Comparison of ENCODE assay signal across 1 cellular context in the genomic region with DNA sequence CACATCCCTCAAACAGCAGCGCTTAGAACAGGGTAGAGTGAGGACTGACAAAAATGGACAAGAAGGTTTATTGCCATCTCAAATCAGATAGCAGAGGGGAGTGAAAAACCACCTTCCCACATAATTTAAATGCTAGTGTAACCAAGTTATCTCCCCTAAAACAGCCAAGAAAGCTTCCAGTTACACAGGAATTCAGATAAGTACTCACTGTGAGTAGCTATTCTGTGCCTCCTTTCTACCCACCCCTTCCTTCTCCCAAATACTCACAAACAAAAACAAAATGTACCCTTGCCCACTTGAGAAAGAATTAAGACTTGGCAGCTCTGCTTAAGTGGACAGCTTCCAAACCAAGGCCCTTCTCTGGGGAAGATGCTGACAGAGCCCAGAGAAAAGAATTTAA.
TF ChIP-seq lines count a peak whose summit lies in the region.

No MANE protein-coding gene starts in this region.

TF ChIP-seq in K562, 482 proteins besides CTCF, POLR2A, EP300 and RAD21 (continued from another document and continues in another):
- TF ChIP-seq, protein P1, sequence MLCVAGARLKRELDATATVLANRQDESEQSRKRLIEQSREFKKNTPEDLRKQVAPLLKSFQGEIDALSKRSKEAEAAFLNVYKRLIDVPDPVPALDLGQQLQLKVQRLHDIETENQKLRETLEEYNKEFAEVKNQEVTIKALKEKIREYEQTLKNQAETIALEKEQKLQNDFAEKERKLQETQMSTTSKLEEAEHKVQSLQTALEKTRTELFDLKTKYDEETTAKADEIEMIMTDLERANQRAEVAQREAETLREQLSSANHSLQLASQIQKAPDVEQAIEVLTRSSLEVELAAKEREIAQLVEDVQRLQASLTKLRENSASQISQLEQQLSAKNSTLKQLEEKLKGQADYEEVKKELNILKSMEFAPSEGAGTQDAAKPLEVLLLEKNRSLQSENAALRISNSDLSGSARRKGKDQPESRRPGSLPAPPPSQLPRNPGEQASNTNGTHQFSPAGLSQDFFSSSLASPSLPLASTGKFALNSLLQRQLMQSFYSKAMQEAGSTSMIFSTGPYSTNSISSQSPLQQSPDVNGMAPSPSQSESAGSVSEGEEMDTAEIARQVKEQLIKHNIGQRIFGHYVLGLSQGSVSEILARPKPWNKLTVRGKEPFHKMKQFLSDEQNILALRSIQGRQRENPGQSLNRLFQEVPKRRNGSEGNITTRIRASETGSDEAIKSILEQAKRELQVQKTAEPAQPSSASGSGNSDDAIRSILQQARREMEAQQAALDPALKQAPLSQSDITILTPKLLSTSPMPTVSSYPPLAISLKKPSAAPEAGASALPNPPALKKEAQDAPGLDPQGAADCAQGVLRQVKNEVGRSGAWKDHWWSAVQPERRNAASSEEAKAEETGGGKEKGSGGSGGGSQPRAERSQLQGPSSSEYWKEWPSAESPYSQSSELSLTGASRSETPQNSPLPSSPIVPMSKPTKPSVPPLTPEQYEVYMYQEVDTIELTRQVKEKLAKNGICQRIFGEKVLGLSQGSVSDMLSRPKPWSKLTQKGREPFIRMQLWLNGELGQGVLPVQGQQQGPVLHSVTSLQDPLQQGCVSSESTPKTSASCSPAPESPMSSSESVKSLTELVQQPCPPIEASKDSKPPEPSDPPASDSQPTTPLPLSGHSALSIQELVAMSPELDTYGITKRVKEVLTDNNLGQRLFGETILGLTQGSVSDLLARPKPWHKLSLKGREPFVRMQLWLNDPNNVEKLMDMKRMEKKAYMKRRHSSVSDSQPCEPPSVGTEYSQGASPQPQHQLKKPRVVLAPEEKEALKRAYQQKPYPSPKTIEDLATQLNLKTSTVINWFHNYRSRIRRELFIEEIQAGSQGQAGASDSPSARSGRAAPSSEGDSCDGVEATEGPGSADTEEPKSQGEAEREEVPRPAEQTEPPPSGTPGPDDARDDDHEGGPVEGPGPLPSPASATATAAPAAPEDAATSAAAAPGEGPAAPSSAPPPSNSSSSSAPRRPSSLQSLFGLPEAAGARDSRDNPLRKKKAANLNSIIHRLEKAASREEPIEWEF (CRISPR knock-in tag; IDR thresholded peaks at IDR 0.05) = no peak
- TF ChIP-seq, protein P2, sequence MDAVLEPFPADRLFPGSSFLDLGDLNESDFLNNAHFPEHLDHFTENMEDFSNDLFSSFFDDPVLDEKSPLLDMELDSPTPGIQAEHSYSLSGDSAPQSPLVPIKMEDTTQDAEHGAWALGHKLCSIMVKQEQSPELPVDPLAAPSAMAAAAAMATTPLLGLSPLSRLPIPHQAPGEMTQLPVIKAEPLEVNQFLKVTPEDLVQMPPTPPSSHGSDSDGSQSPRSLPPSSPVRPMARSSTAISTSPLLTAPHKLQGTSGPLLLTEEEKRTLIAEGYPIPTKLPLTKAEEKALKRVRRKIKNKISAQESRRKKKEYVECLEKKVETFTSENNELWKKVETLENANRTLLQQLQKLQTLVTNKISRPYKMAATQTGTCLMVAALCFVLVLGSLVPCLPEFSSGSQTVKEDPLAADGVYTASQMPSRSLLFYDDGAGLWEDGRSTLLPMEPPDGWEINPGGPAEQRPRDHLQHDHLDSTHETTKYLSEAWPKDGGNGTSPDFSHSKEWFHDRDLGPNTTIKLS (IDR thresholded peaks at IDR 0.05; ENCODE audit: borderline replicate concordance, low read depth) = no peak
- TF ChIP-seq RAD51 (IDR thresholded peaks at IDR 0.05; ENCODE audit: borderline replicate concordance, low read depth) (no peak), SMARCA5 (IDR thresholded peaks at IDR 0.05) (no peak), NR2C1 (IDR thresholded peaks at IDR 0.05) (no peak), NR2C1 (tag; IDR thresholded peaks at IDR 0.05) (no peak), HDAC3 (IDR thresholded peaks at IDR 0.05; ENCODE audit: borderline replicate concordance, partially characterized antibody) (no peak), ZNF695 (CRISPR knock-in tag; IDR thresholded peaks at IDR 0.05) (no peak), SRSF1 (IDR thresholded peaks at IDR 0.05; ENCODE audit: low read depth, low read length) (no peak), SRSF7 (optimal IDR thresholded peaks at IDR 0.05; ENCODE audit: low read depth, low read length) (no peak), ATF7 (IDR thresholded peaks at IDR 0.05) (no peak), HDAC1 (IDR thresholded peaks at IDR 0.05) (peak in 1 of 2 experiments; percentile 42; a peak in 1 of 4 replicates), KDM2B (CRISPR knock-in tag; IDR thresholded peaks at IDR 0.05) (no peak), SRSF9 (IDR thresholded peaks at IDR 0.05; ENCODE audit: borderline replicate concordance, low read depth, low read length) (no peak), ZNF444 (CRISPR knock-in tag; IDR thresholded peaks at IDR 0.05) (no peak), ZNF384 (IDR thresholded peaks at IDR 0.05; ENCODE audit: low read depth, low read length) (no peak), SMARCE1 (IDR thresholded peaks at IDR 0.05) (peak; percentile 66; the same call in 1 of the 2 replicates), PTRF (tag; IDR thresholded peaks at IDR 0.05) (no peak), ZNF253 (CRISPR knock-in tag; conservative IDR thresholded peaks at IDR 0.05) (no peak), ZNF146 (CRISPR knock-in tag; IDR thresholded peaks at IDR 0.05; ENCODE audit: unreplicated experiment) (no peak), BHLHE40 (IDR thresholded peaks at IDR 0.05; ENCODE audit: low read length) (0 out of 2 replicates have a peak, but pooled peaks have one; percentile 11), ZNF830 (CRISPR knock-in tag; IDR thresholded peaks at IDR 0.05) (no peak), XRCC3 (IDR thresholded peaks at IDR 0.05) (no peak), ZFPM2 (CRISPR knock-in tag; IDR thresholded peaks at IDR 0.05) (no peak), CBFB (CRISPR knock-in tag; IDR thresholded peaks at IDR 0.05) (no peak)
- TF ChIP-seq, protein P3, sequence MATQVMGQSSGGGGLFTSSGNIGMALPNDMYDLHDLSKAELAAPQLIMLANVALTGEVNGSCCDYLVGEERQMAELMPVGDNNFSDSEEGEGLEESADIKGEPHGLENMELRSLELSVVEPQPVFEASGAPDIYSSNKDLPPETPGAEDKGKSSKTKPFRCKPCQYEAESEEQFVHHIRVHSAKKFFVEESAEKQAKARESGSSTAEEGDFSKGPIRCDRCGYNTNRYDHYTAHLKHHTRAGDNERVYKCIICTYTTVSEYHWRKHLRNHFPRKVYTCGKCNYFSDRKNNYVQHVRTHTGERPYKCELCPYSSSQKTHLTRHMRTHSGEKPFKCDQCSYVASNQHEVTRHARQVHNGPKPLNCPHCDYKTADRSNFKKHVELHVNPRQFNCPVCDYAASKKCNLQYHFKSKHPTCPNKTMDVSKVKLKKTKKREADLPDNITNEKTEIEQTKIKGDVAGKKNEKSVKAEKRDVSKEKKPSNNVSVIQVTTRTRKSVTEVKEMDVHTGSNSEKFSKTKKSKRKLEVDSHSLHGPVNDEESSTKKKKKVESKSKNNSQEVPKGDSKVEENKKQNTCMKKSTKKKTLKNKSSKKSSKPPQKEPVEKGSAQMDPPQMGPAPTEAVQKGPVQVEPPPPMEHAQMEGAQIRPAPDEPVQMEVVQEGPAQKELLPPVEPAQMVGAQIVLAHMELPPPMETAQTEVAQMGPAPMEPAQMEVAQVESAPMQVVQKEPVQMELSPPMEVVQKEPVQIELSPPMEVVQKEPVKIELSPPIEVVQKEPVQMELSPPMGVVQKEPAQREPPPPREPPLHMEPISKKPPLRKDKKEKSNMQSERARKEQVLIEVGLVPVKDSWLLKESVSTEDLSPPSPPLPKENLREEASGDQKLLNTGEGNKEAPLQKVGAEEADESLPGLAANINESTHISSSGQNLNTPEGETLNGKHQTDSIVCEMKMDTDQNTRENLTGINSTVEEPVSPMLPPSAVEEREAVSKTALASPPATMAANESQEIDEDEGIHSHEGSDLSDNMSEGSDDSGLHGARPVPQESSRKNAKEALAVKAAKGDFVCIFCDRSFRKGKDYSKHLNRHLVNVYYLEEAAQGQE (CRISPR knock-in tag; IDR thresholded peaks at IDR 0.05; ENCODE audit: low read depth) = no peak
- TF ChIP-seq, protein P4, sequence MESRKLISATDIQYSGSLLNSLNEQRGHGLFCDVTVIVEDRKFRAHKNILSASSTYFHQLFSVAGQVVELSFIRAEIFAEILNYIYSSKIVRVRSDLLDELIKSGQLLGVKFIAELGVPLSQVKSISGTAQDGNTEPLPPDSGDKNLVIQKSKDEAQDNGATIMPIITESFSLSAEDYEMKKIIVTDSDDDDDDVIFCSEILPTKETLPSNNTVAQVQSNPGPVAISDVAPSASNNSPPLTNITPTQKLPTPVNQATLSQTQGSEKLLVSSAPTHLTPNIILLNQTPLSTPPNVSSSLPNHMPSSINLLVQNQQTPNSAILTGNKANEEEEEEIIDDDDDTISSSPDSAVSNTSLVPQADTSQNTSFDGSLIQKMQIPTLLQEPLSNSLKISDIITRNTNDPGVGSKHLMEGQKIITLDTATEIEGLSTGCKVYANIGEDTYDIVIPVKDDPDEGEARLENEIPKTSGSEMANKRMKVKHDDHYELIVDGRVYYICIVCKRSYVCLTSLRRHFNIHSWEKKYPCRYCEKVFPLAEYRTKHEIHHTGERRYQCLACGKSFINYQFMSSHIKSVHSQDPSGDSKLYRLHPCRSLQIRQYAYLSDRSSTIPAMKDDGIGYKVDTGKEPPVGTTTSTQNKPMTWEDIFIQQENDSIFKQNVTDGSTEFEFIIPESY (CRISPR knock-in tag; IDR thresholded peaks at IDR 0.05) = no peak
- TF ChIP-seq, protein P5, sequence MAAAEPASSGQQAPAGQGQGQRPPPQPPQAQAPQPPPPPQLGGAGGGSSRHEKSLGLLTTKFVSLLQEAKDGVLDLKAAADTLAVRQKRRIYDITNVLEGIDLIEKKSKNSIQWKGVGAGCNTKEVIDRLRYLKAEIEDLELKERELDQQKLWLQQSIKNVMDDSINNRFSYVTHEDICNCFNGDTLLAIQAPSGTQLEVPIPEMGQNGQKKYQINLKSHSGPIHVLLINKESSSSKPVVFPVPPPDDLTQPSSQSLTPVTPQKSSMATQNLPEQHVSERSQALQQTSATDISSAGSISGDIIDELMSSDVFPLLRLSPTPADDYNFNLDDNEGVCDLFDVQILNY (CRISPR knock-in tag; IDR thresholded peaks at IDR 0.05) = no peak
- TF ChIP-seq, protein P6, sequence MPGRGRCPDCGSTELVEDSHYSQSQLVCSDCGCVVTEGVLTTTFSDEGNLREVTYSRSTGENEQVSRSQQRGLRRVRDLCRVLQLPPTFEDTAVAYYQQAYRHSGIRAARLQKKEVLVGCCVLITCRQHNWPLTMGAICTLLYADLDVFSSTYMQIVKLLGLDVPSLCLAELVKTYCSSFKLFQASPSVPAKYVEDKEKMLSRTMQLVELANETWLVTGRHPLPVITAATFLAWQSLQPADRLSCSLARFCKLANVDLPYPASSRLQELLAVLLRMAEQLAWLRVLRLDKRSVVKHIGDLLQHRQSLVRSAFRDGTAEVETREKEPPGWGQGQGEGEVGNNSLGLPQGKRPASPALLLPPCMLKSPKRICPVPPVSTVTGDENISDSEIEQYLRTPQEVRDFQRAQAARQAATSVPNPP (IDR thresholded peaks at IDR 0.05; ENCODE audit: borderline replicate concordance, insufficient read depth, insufficient read length) = no peak
- TF ChIP-seq, protein P7, sequence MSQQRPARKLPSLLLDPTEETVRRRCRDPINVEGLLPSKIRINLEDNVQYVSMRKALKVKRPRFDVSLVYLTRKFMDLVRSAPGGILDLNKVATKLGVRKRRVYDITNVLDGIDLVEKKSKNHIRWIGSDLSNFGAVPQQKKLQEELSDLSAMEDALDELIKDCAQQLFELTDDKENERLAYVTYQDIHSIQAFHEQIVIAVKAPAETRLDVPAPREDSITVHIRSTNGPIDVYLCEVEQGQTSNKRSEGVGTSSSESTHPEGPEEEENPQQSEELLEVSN (IDR thresholded peaks at IDR 0.05; ENCODE audit: borderline replicate concordance in 1 of 2, extremely low read depth in 1 of 2, insufficient read depth in 1 of 2, insufficient read length in 1 of 2, low read depth in 1 of 2, low read length in 1 of 2, poor library complexity in 1 of 2, severe bottlenecking in 1 of 2) = no peak
- TF ChIP-seq, protein P8, sequence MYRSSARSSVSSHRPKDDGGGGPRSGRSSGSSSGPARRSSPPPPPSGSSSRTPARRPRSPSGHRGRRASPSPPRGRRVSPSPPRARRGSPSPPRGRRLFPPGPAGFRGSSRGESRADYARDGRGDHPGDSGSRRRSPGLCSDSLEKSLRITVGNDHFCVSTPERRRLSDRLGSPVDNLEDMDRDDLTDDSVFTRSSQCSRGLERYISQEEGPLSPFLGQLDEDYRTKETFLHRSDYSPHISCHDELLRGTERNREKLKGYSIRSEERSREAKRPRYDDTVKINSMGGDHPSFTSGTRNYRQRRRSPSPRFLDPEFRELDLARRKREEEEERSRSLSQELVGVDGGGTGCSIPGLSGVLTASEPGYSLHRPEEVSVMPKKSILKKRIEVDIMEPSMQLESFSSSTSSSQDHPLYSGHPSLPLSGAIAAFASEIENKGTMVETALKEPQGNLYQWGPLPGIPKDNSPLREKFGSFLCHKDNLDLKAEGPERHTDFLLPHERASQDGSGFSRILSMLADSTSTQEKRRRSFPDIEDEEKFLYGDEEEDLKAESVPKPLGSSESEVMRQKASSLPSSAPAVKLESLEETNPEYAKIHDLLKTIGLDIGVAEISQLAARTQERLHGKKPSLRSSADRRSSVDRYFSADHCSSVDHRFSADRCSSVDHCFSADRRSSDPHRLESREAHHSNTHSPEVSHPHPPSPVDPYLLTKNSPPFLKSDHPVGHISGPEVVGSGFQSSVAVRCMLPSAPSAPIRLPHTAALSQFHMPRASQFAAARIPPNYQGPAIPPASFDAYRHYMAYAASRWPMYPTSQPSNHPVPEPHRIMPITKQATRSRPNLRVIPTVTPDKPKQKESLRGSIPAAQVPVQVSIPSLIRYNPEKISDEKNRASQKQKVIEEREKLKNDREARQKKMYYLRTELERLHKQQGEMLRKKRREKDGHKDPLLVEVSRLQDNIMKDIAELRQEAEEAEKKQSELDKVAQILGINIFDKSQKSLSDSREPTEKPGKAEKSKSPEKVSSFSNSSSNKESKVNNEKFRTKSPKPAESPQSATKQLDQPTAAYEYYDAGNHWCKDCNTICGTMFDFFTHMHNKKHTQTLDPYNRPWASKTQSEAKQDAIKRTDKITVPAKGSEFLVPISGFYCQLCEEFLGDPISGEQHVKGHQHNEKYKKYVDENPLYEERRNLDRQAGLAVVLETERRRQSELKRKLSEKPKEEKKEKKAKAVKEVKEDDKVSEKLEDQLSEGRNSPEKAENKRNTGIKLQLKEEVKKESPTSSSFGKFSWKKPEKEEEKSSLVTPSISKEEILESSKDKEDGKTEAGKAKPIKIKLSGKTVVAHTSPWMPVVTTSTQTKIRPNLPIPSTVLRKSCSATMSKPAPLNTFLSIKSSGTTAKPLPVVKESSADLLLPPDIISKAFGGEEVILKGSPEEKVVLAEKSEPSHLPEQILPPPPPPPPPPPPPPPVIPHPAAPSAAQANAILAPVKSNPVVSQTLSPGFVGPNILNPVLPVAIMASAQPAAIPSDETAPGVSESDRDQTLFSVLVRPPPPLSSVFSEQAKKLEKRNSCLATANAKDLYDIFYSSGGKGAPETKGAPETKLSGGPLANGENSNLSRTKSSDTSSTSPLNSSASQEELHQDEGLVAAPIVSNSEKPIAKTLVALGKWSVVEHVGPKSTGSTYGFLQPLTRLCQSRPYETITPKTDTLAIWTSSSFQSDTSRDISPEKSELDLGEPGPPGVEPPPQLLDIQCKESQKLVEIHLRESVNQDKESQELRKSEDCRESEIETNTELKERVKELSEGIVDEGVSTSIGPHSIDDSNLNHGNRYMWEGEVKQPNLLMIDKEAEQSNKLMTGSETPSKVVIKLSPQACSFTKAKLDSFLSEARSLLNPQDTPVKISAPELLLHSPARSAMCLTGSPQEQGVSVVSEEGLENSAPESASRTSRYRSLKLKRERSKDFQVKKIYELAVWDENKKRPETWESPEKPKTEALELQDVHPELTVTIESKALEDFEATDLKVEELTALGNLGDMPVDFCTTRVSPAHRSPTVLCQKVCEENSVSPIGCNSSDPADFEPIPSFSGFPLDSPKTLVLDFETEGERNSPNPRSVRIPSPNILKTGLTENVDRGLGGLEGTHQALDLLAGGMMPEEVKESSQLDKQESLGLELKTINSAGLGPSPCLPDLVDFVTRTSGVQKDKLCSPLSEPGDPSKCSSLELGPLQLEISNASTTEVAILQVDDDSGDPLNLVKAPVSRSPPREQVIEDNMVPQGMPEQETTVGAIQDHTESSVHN (IDR thresholded peaks at IDR 0.05; ENCODE audit: borderline replicate concordance in 1 of 2, low read depth in 1 of 2) = no peak
